Comparison of ENCODE assay signal across 8 cellular contexts in genomic region chr7:73520673-73521635, GRCh38. TPM values are rescaled to one million over a fixed set of nuclear protein-coding genes. Genes with fewer than 3 reads are reported as not detected.
A peak's percentile ranks its signal among the peaks of the same experiment; 100 is the strongest.
DNase-seq lines count a peak whose midpoint lies in the region; ATAC-seq and TF ChIP-seq lines count a peak whose summit lies in the region.

No MANE protein-coding gene starts in this region.

- peaks cover 62% of the 10 kb centered on the region for H3K4me1 Mint-ChIP-seq in activated T-cell treated with anti-CD3 and anti-CD28 coated beads, Interleukin-2, amount 50 U/mL, for 4 hours (ENCODE audit: low read depth)

- TF ChIP-seq CTCF in NB4 (IDR thresholded peaks at IDR 0.05; ENCODE audit: low read depth, low read length) = no peak
- TF ChIP-seq CTCF in stomach (IDR thresholded peaks at IDR 0.05) = no peak

- H3K9me3 Mint-ChIP-seq in activated T-cell treated with anti-CD3 and anti-CD28 coated beads, Interleukin-2, amount 50 U/mL, for 4 hours = no peaks in the 10 kb centered on the region

- no peaks in the 10 kb centered on the region for H3K27me3 ChIP-seq in stomach

- H3K27me3 Mint-ChIP-seq in activated T-cell treated with anti-CD3 and anti-CD28 coated beads, Interleukin-2, amount 50 U/mL, for 4 hours (ENCODE audit: low read depth) = no peaks in the 10 kb centered on the region

- peak overlapping the region; percentile 89 to 98 (median 93) for H3K27ac ChIP-seq in stomach

- H3K4me1 ChIP-seq in stomach = peaks cover 30 to 63% (median 43%) of the 10 kb centered on the region in 4 donors

- no peak for ATAC-seq in activated T-cell treated with anti-CD3 and anti-CD28 coated beads, Interleukin-2, amount 50 U/mL, for 4 hours
- ATAC-seq in HG02885 (IDR thresholded peaks at IDR 0.05; ENCODE audit: poor library complexity, unreplicated experiment) (no peak), HG03342 (IDR thresholded peaks at IDR 0.05; ENCODE audit: unreplicated experiment) (no peak)

- H3K4me3 ChIP-seq in NB4 (ENCODE audit: low read depth, low read length) = peak overlapping the region; percentile 86
- peak overlapping the region; percentile 89 to 98 (median 95) for H3K4me3 ChIP-seq in stomach

- no peak for TF ChIP-seq EP300 in stomach (IDR thresholded peaks at IDR 0.05)

- H3K9me3 ChIP-seq in stomach = no peaks in the 10 kb centered on the region

- H3K36me3 ChIP-seq in stomach = peaks cover 3 to 19% (median 15%) of the 10 kb centered on the region in 4 donors

- peaks cover 22% of the 10 kb centered on the region for H3K36me3 Mint-ChIP-seq in activated T-cell treated with anti-CD3 and anti-CD28 coated beads, Interleukin-2, amount 50 U/mL, for 4 hours (ENCODE audit: insufficient read depth)

- no peak for DNase-seq in activated T-cell treated with anti-CD3 and anti-CD28 coated beads, Interleukin-2, amount 50 U/mL, for 4 hours
- DNase-seq in activated T-cell treated with anti-CD3 and anti-CD28 coated beads for 4 hours (no peak), NB4 (ENCODE audit: low read depth) (no peak), astrocyte of the hippocampus (ENCODE audit: low read depth, low spot score) (peak; percentile 28), kidney tubule cell (ENCODE audit: low spot score) (peak; percentile 15), stomach (no peak)

- intact Hi-C loops in stomach (cut with DNase I; ENCODE audit: low total_unique reads) = no loop called here

- peak overlapping the region; percentile 97 for H3K4me3 Mint-ChIP-seq in activated T-cell treated with anti-CD3 and anti-CD28 coated beads, Interleukin-2, amount 50 U/mL, for 4 hours

- 0 to 2% (median 1%) methylated on average over 34 to 36 of the region's 36 CpGs for WGBS in stomach, 5 donors

- TF ChIP-seq POLR2A in NB4 (IDR thresholded peaks at IDR 0.05; ENCODE audit: extremely low read depth, insufficient read length) (no peak), stomach (IDR thresholded peaks at IDR 0.05) (no peak)

RNA-seq across cellular contexts. Expression of gene BAZ1B, which starts 1.1 kb away (rescaled TPM):
- 10 to 100 TPM; 86.5 to 93.5 (median 93.3) TPM for total RNA-seq in activated T-cell treated with anti-CD3 and anti-CD28 coated beads, Interleukin-2, amount 50 U/mL, for 4 hours
- total RNA-seq in stomach = 100 to 1,000 TPM in 1 of 5 donors, 10 to 100 TPM in 4; 43.0 to 210 (median 52.2) TPM
- 10 to 100 TPM in 2 of 3 donors, 1 to 10 TPM in 1; 8.9 to 18.9 (median 14.4) TPM for polyA plus RNA-seq in stomach

RNA-seq across cellular contexts. Expression of gene BCL7B, which starts 36.5 kb away (rescaled TPM):
- 10 to 100 TPM; 74.8 to 76.3 (median 74.9) TPM for total RNA-seq in activated T-cell treated with anti-CD3 and anti-CD28 coated beads, Interleukin-2, amount 50 U/mL, for 4 hours
- 100 to 1,000 TPM in 1 of 5 donors, 10 to 100 TPM in 3, 1 to 10 TPM in 1; 9.0 to 105 (median 76.1) TPM for total RNA-seq in stomach
- polyA plus RNA-seq in stomach = 10 to 100 TPM; 39.1 to 75.6 (median 54.7) TPM

RNA-seq across cellular contexts. Expression of gene TBL2, which starts 57.4 kb away (rescaled TPM):
- 10 to 100 TPM; 34.0 to 42.6 (median 42.1) TPM for total RNA-seq in activated T-cell treated with anti-CD3 and anti-CD28 coated beads, Interleukin-2, amount 50 U/mL, for 4 hours
- total RNA-seq in stomach = 100 to 1,000 TPM in 1 of 5 donors, 10 to 100 TPM in 3, 1 to 10 TPM in 1; 1.2 to 176 (median 43.0) TPM
- polyA plus RNA-seq in stomach = 10 to 100 TPM in 1 of 3 donors, 1 to 10 TPM in 2; 8.9 to 11.8 (median 9.5) TPM

Comparison
In these comparisons a context has a peak if more than half of its experiments do, and no peak if none do; other contexts are left out.
1. DNase-seq: peak in astrocyte of the hippocampus (single experiment) and kidney tubule cell (single experiment); none in activated T-cell treated with anti-CD3 and anti-CD28 coated beads, Interleukin-2, amount 50 U/mL, for 4 hours (single experiment), activated T-cell treated with anti-CD3 and anti-CD28 coated beads for 4 hours (single experiment), NB4 (single experiment) and stomach (single experiment).